1 cellular context compared by ENCODE assay signal in genomic region chr12:45558353-45558752, GRCh38.
TF ChIP-seq lines count a peak whose summit lies in the region.

No MANE protein-coding gene starts in this region.

TF ChIP-seq in K562, 482 proteins besides CTCF, POLR2A, EP300 and RAD21 (continued from another document):
- no peak for TF ChIP-seq FOXP4 (CRISPR knock-in tag; IDR thresholded peaks at IDR 0.05; ENCODE audit: borderline replicate concordance)
- TF ChIP-seq RHOXF2B (CRISPR knock-in tag; conservative IDR thresholded peaks at IDR 0.05) = no peak
